2 cellular contexts compared by ENCODE assay signal in genomic region chr5:74953961-74954720, GRCh38.
A peak's percentile ranks its signal among the peaks of the same experiment; 100 is the strongest.
TF ChIP-seq lines count a peak whose summit lies in the region.

No MANE protein-coding gene starts in this region.

TF ChIP-seq in SK-N-SH treated with all-trans-retinoic acid at 6 μM for 48 hours, 23 proteins besides CTCF, POLR2A, EP300 and RAD21 (continued from another document):
- TF ChIP-seq CSRNP3 (CRISPR knock-in tag; IDR thresholded peaks at IDR 0.05) (no peak), ARNTL (CRISPR knock-in tag; IDR thresholded peaks at IDR 0.05; ENCODE audit: borderline replicate concordance, low read depth) (no peak), ZNF70 (CRISPR knock-in tag; IDR thresholded peaks at IDR 0.05) (no peak), RARB (CRISPR knock-in tag; IDR thresholded peaks at IDR 0.05) (no peak), CREB5 (CRISPR knock-in tag; IDR thresholded peaks at IDR 0.05; ENCODE audit: low read depth) (no peak), TSHZ2 (CRISPR knock-in tag; IDR thresholded peaks at IDR 0.05) (no peak), TCF4 (CRISPR knock-in tag; IDR thresholded peaks at IDR 0.05; ENCODE audit: borderline replicate concordance) (no peak), ESRRG (CRISPR knock-in tag; IDR thresholded peaks at IDR 0.05) (no peak), PATZ1 (CRISPR knock-in tag; IDR thresholded peaks at IDR 0.05; ENCODE audit: borderline replicate concordance) (no peak)

TF ChIP-seq in HepG2, 621 proteins besides CTCF, POLR2A, EP300 and RAD21 (continued from another document and continues in another):
- TF ChIP-seq ZBTB25 (CRISPR knock-in tag; IDR thresholded peaks at IDR 0.05) (0 out of 2 replicates have a peak, but pooled peaks have one; percentile 37), CEBPG (CRISPR knock-in tag; IDR thresholded peaks at IDR 0.05) (peak; percentile 81), MEF2D (CRISPR knock-in tag; IDR thresholded peaks at IDR 0.05) (peak; percentile 99), PITX1 (CRISPR knock-in tag; IDR thresholded peaks at IDR 0.05) (peak; percentile 54), SMAD1 (CRISPR knock-in tag; IDR thresholded peaks at IDR 0.05; ENCODE audit: borderline replicate concordance, low read depth) (no peak), POGK (CRISPR knock-in tag; conservative IDR thresholded peaks at IDR 0.05) (peak; percentile 34; the same call in 1 of the 2 replicates), SIX1 (CRISPR knock-in tag; IDR thresholded peaks at IDR 0.05; ENCODE audit: borderline replicate concordance) (peak; percentile 93), SNAI1 (CRISPR knock-in tag; IDR thresholded peaks at IDR 0.05; ENCODE audit: borderline replicate concordance) (no peak), SOX5 (CRISPR knock-in tag; IDR thresholded peaks at IDR 0.05; ENCODE audit: borderline replicate concordance) (peak; percentile 74; the same call in 1 of the 2 replicates), ZFY (CRISPR knock-in tag; IDR thresholded peaks at IDR 0.05) (peak; percentile 53; the same call in 1 of the 2 replicates), ATF7 (IDR thresholded peaks at IDR 0.05) (no peak), ATF7 (CRISPR knock-in tag; IDR thresholded peaks at IDR 0.05) (peak; percentile 64; the same call in 1 of the 2 replicates), AKAP8 (CRISPR knock-in tag; IDR thresholded peaks at IDR 0.05) (peak; percentile 51; the same call in 1 of the 2 replicates), ZNF205 (CRISPR knock-in tag; IDR thresholded peaks at IDR 0.05) (peak; percentile 33; the same call in 1 of the 2 replicates), SKIL (CRISPR knock-in tag; IDR thresholded peaks at IDR 0.05; ENCODE audit: borderline replicate concordance) (peak; percentile 97), BRF2 (CRISPR knock-in tag; IDR thresholded peaks at IDR 0.05) (peak; percentile 32; the same call in 1 of the 2 replicates), STAG1 (CRISPR knock-in tag; IDR thresholded peaks at IDR 0.05) (peak; percentile 25; the same call in 1 of the 2 replicates), ZNF354B (CRISPR knock-in tag; IDR thresholded peaks at IDR 0.05) (0 out of 2 replicates have a peak, but pooled peaks have one; percentile 32), ZNF501 (CRISPR knock-in tag; IDR thresholded peaks at IDR 0.05) (peak; percentile 49; the same call in 1 of the 2 replicates), FOSL2 (CRISPR knock-in tag; IDR thresholded peaks at IDR 0.05) (peak; percentile 95), SMAD3 (CRISPR knock-in tag; IDR thresholded peaks at IDR 0.05) (peak; percentile 50; the same call in 1 of the 2 replicates), MEIS2 (CRISPR knock-in tag; IDR thresholded peaks at IDR 0.05) (peak; percentile 90), ZNF30 (CRISPR knock-in tag; IDR thresholded peaks at IDR 0.05) (no peak), SP4 (CRISPR knock-in tag; IDR thresholded peaks at IDR 0.05) (no peak), ZNF644 (CRISPR knock-in tag; IDR thresholded peaks at IDR 0.05; ENCODE audit: low read depth) (peak; percentile 60; the same call in 1 of the 2 replicates), RARG (CRISPR knock-in tag; IDR thresholded peaks at IDR 0.05; ENCODE audit: low read depth) (0 out of 2 replicates have a peak, but pooled peaks have one; percentile 44), CREB1 (IDR thresholded peaks at IDR 0.05) (no peak), CREB1 (CRISPR knock-in tag; IDR thresholded peaks at IDR 0.05) (peak; percentile 54; the same call in 1 of the 2 replicates), RCOR2 (CRISPR knock-in tag; IDR thresholded peaks at IDR 0.05) (peak; percentile 83; the same call in 1 of the 2 replicates), ZBED4 (CRISPR knock-in tag; IDR thresholded peaks at IDR 0.05; ENCODE audit: borderline replicate concordance) (0 out of 2 replicates have a peak, but pooled peaks have one; percentile 21), ZGPAT (CRISPR knock-in tag; IDR thresholded peaks at IDR 0.05) (peak; percentile 86), SOX13 (IDR thresholded peaks at IDR 0.05) (peak; percentile 55; the same call in 1 of the 2 replicates), SOX13 (CRISPR knock-in tag; conservative IDR thresholded peaks at IDR 0.05 in 1 of 2, IDR thresholded peaks at IDR 0.05 in 1 of 2) (peak in 1 of 2 experiments; percentile 86; a peak in 1 of 4 replicates), YEATS2 (CRISPR knock-in tag; IDR thresholded peaks at IDR 0.05; ENCODE audit: borderline replicate concordance) (no peak), ETV5 (CRISPR knock-in tag; IDR thresholded peaks at IDR 0.05; ENCODE audit: borderline replicate concordance) (peak; percentile 95), ZNF441 (CRISPR knock-in tag; IDR thresholded peaks at IDR 0.05; ENCODE audit: borderline replicate concordance) (no peak), FIP1L1 (IDR thresholded peaks at IDR 0.05; ENCODE audit: borderline replicate concordance, insufficient read depth, low read depth, low read length) (no peak), ISL2 (CRISPR knock-in tag; IDR thresholded peaks at IDR 0.05) (peak; percentile 77), HMGXB4 (CRISPR knock-in tag; IDR thresholded peaks at IDR 0.05; ENCODE audit: borderline replicate concordance in 1 of 2, low read depth in 1 of 2) (no peak; a peak in 1 of 4 replicates), ZNF207 (IDR thresholded peaks at IDR 0.05; ENCODE audit: borderline replicate concordance) (no peak), ARNTL (CRISPR knock-in tag; IDR thresholded peaks at IDR 0.05) (peak; percentile 73; the same call in 1 of the 2 replicates), MIXL1 (CRISPR knock-in tag; IDR thresholded peaks at IDR 0.05) (peak; percentile 87; the same call in 1 of the 2 replicates), ZNF687 (CRISPR knock-in tag; IDR thresholded peaks at IDR 0.05) (peak; percentile 35; the same call in 1 of the 2 replicates), ATAD3A (CRISPR knock-in tag; IDR thresholded peaks at IDR 0.05) (no peak)
